In the genomic region with DNA sequence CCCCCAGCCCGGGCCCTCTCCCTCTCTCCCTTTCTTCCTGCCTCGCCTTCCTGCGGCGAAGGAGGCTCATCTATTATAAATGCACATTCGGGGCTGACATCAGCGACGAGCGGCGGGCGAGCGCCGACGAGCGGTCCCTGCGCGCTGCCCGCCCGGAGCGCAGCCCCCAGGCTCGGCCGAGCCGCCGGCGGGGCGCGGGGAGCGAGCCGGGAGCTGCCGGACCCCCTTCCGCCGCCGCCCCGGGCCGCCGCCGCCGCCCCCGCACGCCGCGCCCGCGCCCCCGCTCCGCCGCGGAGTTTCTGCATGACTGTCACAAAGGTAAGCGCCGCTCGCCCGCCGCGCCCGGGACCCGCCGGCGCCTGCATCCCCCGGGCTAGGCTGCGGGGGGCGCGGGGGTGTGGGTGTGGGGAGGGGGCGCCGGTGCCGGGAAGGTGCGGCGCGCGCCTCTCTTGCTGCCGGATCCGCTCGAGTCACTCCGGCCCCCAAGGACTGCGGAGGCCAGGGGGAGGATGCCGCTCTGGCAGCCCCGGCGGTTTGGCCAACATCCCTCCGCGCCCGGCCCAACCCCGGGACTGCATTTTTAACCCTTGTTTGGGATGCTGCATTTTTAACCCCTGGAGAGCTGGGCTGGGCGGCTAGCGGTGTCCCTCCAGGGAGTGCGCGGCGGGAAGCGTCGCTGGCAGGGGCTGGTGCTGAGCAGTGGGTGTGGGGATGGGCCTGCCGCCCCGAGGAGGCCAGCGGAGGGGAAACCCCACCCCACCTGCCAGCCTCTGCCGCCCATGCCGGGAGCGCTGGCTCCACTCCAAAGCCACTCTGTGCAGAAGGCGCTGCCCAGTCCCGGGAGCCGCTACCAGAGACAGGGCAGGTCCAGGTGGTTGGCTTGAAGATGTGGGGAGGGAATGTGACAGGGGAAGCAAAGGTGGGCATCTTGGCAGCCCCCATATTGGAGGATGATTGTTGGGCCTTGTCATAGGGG, we compare ENCODE assay signal across 1 cellular context.
TF ChIP-seq lines count a peak whose summit lies in the region.

Gene CORO2B, plus strand, starts transcription at position 34 of the 976 bp plus-strand sequence. Its CDS starts 270 bp downstream, at position 304.

TF ChIP-seq in HEK293, 187 proteins besides CTCF, POLR2A, EP300 and RAD21 (continued from another document and continues in another):
- TF ChIP-seq ZEB2 (tag by site-specific recombination; IDR thresholded peaks at IDR 0.05) (peak; percentile 91), HOXD13 (CRISPR knock-in tag; IDR thresholded peaks at IDR 0.05; ENCODE audit: borderline replicate concordance) (no peak), ZNF350 (tag by site-specific recombination; IDR thresholded peaks at IDR 0.05) (no peak), ZNF416 (tag by site-specific recombination; IDR thresholded peaks at IDR 0.05) (no peak), ZNF23 (tag by site-specific recombination; IDR thresholded peaks at IDR 0.05; ENCODE audit: borderline replicate concordance) (no peak), ZNF155 (tag by site-specific recombination; IDR thresholded peaks at IDR 0.05) (no peak), ZNF561 (tag by site-specific recombination; IDR thresholded peaks at IDR 0.05; ENCODE audit: borderline replicate concordance) (peak; percentile 88), ZNF600 (tag by site-specific recombination; IDR thresholded peaks at IDR 0.05) (peak; percentile 94), ZNF768 (tag by site-specific recombination; IDR thresholded peaks at IDR 0.05) (no peak), ZNF549 (tag by site-specific recombination; IDR thresholded peaks at IDR 0.05) (no peak), ZNF266 (tag by site-specific recombination; IDR thresholded peaks at IDR 0.05; ENCODE audit: low read depth) (no peak; the same call in 1 of the 2 replicates), ZNF16 (tag by site-specific recombination; IDR thresholded peaks at IDR 0.05; ENCODE audit: low read depth) (no peak), ZNF629 (tag by site-specific recombination; IDR thresholded peaks at IDR 0.05) (0 out of 2 replicates have a peak, but pooled peaks have one; percentile 46), ZNF624 (tag by site-specific recombination; IDR thresholded peaks at IDR 0.05) (0 out of 2 replicates have a peak, but pooled peaks have one; percentile 31), KLF1 (tag by site-specific recombination; IDR thresholded peaks at IDR 0.05) (peak; percentile 99), ZNF776 (tag by site-specific recombination; IDR thresholded peaks at IDR 0.05; ENCODE audit: borderline replicate concordance) (no peak), TSHZ1 (tag by site-specific recombination; IDR thresholded peaks at IDR 0.05; ENCODE audit: borderline replicate concordance) (peak; percentile 12; the same call in 1 of the 2 replicates), ZNF354C (tag by site-specific recombination; IDR thresholded peaks at IDR 0.05; ENCODE audit: borderline replicate concordance, low read depth) (no peak), ZSCAN4 (tag by site-specific recombination; IDR thresholded peaks at IDR 0.05) (no peak; the same call in 1 of the 2 replicates), WT1 (tag by site-specific recombination; IDR thresholded peaks at IDR 0.05) (peak; percentile 69), ZNF692 (tag by site-specific recombination; IDR thresholded peaks at IDR 0.05) (peak; percentile 93), ZNF26 (tag by site-specific recombination; IDR thresholded peaks at IDR 0.05) (no peak), KLF8 (tag by site-specific recombination; IDR thresholded peaks at IDR 0.05) (no peak; the same call in 1 of the 2 replicates), ZNF513 (tag by site-specific recombination; IDR thresholded peaks at IDR 0.05) (no peak), ZNF610 (tag by site-specific recombination; IDR thresholded peaks at IDR 0.05; ENCODE audit: borderline replicate concordance) (peak; percentile 84), ZNF521 (tag by site-specific recombination; IDR thresholded peaks at IDR 0.05) (no peak), SP3 (tag by site-specific recombination; IDR thresholded peaks at IDR 0.05) (0 out of 2 replicates have a peak, but pooled peaks have one; percentile 31), ZNF404 (tag by site-specific recombination; IDR thresholded peaks at IDR 0.05) (no peak), ZNF677 (tag by site-specific recombination; IDR thresholded peaks at IDR 0.05) (no peak), ZNF558 (tag by site-specific recombination; IDR thresholded peaks at IDR 0.05) (no peak), YY2 (tag by site-specific recombination; IDR thresholded peaks at IDR 0.05) (no peak), ZNF548 (tag by site-specific recombination; IDR thresholded peaks at IDR 0.05) (0 out of 2 replicates have a peak, but pooled peaks have one; percentile 15), ZNF670 (tag by site-specific recombination; IDR thresholded peaks at IDR 0.05; ENCODE audit: low read depth) (no peak), ZNF701 (tag by site-specific recombination; IDR thresholded peaks at IDR 0.05) (no peak), ZSCAN30 (tag by site-specific recombination; IDR thresholded peaks at IDR 0.05) (peak; percentile 87), ZNF654 (tag by site-specific recombination; IDR thresholded peaks at IDR 0.05; ENCODE audit: low read depth) (no peak), ZNF169 (tag by site-specific recombination; IDR thresholded peaks at IDR 0.05) (no peak)
- TF ChIP-seq, protein P1, sequence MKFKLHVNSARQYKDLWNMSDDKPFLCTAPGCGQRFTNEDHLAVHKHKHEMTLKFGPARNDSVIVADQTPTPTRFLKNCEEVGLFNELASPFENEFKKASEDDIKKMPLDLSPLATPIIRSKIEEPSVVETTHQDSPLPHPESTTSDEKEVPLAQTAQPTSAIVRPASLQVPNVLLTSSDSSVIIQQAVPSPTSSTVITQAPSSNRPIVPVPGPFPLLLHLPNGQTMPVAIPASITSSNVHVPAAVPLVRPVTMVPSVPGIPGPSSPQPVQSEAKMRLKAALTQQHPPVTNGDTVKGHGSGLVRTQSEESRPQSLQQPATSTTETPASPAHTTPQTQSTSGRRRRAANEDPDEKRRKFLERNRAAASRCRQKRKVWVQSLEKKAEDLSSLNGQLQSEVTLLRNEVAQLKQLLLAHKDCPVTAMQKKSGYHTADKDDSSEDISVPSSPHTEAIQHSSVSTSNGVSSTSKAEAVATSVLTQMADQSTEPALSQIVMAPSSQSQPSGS (tag by site-specific recombination; IDR thresholded peaks at IDR 0.05; ENCODE audit: low read depth) = no peak
- TF ChIP-seq, protein P2, sequence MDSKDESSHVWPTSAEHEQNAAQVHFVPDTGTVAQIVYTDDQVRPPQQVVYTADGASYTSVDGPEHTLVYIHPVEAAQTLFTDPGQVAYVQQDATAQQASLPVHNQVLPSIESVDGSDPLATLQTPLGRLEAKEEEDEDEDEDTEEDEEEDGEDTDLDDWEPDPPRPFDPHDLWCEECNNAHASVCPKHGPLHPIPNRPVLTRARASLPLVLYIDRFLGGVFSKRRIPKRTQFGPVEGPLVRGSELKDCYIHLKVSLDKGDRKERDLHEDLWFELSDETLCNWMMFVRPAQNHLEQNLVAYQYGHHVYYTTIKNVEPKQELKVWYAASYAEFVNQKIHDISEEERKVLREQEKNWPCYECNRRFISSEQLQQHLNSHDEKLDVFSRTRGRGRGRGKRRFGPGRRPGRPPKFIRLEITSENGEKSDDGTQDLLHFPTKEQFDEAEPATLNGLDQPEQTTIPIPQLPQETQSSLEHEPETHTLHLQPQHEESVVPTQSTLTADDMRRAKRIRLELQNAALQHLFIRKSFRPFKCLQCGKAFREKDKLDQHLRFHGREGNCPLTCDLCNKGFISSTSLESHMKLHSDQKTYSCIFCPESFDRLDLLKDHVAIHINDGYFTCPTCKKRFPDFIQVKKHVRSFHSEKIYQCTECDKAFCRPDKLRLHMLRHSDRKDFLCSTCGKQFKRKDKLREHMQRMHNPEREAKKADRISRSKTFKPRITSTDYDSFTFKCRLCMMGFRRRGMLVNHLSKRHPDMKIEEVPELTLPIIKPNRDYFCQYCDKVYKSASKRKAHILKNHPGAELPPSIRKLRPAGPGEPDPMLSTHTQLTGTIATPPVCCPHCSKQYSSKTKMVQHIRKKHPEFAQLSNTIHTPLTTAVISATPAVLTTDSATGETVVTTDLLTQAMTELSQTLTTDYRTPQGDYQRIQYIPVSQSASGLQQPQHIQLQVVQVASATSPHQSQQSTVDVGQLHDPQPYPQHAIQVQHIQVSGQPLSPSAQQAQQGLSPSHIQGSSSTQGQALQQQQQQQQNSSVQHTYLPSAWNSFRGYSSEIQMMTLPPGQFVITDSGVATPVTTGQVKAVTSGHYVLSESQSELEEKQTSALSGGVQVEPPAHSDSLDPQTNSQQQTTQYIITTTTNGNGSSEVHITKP (tag by site-specific recombination; IDR thresholded peaks at IDR 0.05) = peak; percentile 72
- TF ChIP-seq, protein P3, sequence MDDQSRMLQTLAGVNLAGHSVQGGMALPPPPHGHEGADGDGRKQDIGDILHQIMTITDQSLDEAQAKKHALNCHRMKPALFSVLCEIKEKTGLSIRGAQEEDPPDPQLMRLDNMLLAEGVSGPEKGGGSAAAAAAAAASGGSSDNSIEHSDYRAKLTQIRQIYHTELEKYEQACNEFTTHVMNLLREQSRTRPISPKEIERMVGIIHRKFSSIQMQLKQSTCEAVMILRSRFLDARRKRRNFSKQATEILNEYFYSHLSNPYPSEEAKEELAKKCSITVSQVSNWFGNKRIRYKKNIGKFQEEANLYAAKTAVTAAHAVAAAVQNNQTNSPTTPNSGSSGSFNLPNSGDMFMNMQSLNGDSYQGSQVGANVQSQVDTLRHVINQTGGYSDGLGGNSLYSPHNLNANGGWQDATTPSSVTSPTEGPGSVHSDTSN (CRISPR knock-in tag; IDR thresholded peaks at IDR 0.05) = peak; percentile 73; the same call in 1 of the 2 replicates
- TF ChIP-seq, protein P4, sequence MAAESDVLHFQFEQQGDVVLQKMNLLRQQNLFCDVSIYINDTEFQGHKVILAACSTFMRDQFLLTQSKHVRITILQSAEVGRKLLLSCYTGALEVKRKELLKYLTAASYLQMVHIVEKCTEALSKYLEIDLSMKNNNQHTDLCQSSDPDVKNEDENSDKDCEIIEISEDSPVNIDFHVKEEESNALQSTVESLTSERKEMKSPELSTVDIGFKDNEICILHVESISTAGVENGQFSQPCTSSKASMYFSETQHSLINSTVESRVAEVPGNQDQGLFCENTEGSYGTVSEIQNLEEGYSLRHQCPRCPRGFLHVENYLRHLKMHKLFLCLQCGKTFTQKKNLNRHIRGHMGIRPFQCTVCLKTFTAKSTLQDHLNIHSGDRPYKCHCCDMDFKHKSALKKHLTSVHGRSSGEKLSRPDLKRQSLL (tag by site-specific recombination; IDR thresholded peaks at IDR 0.05) = no peak
